In genomic region chr7:108569381-108570145, GRCh38 we compare ENCODE assay signal across 1 cellular context.
A peak's percentile ranks its signal among the peaks of the same experiment; 100 is the strongest.
TF ChIP-seq lines count a peak whose summit lies in the region.

DNAJB9 (plus strand) TSS chr7:108569874; CDS start chr7:108571727, 1,853 bp downstream.
THAP5 (minus strand) TSS chr7:108569706; CDS start chr7:108569569, 137 bp downstream.

TF ChIP-seq in K562, 482 proteins besides CTCF, POLR2A, EP300 and RAD21 (continued from another document and continues in another):
- TF ChIP-seq ARID3A (IDR thresholded peaks at IDR 0.05; ENCODE audit: borderline replicate concordance, low read depth, low read length) (peak; percentile 9; the same call in 1 of the 2 replicates), ID3 (CRISPR knock-in tag; IDR thresholded peaks at IDR 0.05) (no peak), ID3 (tag; IDR thresholded peaks at IDR 0.05) (no peak; the same call in 1 of the 2 replicates), NUFIP1 (IDR thresholded peaks at IDR 0.05; ENCODE audit: partially characterized antibody) (no peak), YY1 (IDR thresholded peaks at IDR 0.05; ENCODE audit: borderline replicate concordance in 1 of 3, control insufficient read depth in 1 of 3, extremely low read depth in 1 of 3, insufficient read depth in 3 of 3, insufficient read length in 1 of 3, insufficient replicate concordance in 2 of 3, low read depth in 1 of 3, low read length in 2 of 3) (peak; percentile 20 to 71 (median 64)), KLF6 (CRISPR knock-in tag; IDR thresholded peaks at IDR 0.05; ENCODE audit: borderline replicate concordance) (no peak), STAT6 (CRISPR knock-in tag; IDR thresholded peaks at IDR 0.05) (peak; percentile 83), MLLT1 (IDR thresholded peaks at IDR 0.05) (peak; percentile 88 to 96), BDP1 (IDR thresholded peaks at IDR 0.05; ENCODE audit: insufficient read depth, insufficient read length) (no peak), ZBTB12 (CRISPR knock-in tag; IDR thresholded peaks at IDR 0.05) (peak; percentile 86), HES1 (IDR thresholded peaks at IDR 0.05; ENCODE audit: low read depth) (no peak), CREB3 (tag; conservative IDR thresholded peaks at IDR 0.05; ENCODE audit: low read depth) (peak; percentile 50; the same call in 1 of the 2 replicates), GABPB2 (CRISPR knock-in tag; conservative IDR thresholded peaks at IDR 0.05) (peak; percentile 83; the same call in 1 of the 2 replicates), ZBTB9 (CRISPR knock-in tag; IDR thresholded peaks at IDR 0.05) (peak; percentile 41; the same call in 1 of the 2 replicates), TRIM28 (IDR thresholded peaks at IDR 0.05) (peak; percentile 15; the same call in 1 of the 2 replicates), ZBTB34 (CRISPR knock-in tag; IDR thresholded peaks at IDR 0.05) (no peak), SIN3B (IDR thresholded peaks at IDR 0.05; ENCODE audit: low read depth) (no peak), NFIX (CRISPR knock-in tag; IDR thresholded peaks at IDR 0.05; ENCODE audit: low read depth) (no peak), TEAD1 (CRISPR knock-in tag; IDR thresholded peaks at IDR 0.05) (peak in 1 of 2 experiments; percentile 64; a peak in 1 of 4 replicates), PBX2 (CRISPR knock-in tag; IDR thresholded peaks at IDR 0.05; ENCODE audit: low read depth) (no peak), PBX2 (tag; conservative IDR thresholded peaks at IDR 0.05; ENCODE audit: low read depth) (no peak), GABPB1 (CRISPR knock-in tag; IDR thresholded peaks at IDR 0.05) (peak; percentile 98), NCOA4 (IDR thresholded peaks at IDR 0.05; ENCODE audit: partially characterized antibody) (no peak), ARID1B (IDR thresholded peaks at IDR 0.05) (peak; percentile 36; the same call in 1 of the 2 replicates), FOSL1 (tag; conservative IDR thresholded peaks at IDR 0.05) (peak; percentile 59), NR4A1 (CRISPR knock-in tag; IDR thresholded peaks at IDR 0.05) (no peak), NR4A1 (tag; IDR thresholded peaks at IDR 0.05) (peak; percentile 58), MAZ (CRISPR knock-in tag; conservative IDR thresholded peaks at IDR 0.05 in 1 of 2, IDR thresholded peaks at IDR 0.05 in 1 of 2) (peak; percentile 57 to 78), SMAD3 (CRISPR knock-in tag; conservative IDR thresholded peaks at IDR 0.05) (no peak), CAMTA2 (CRISPR knock-in tag; conservative IDR thresholded peaks at IDR 0.05) (peak; percentile 60; the same call in 1 of the 2 replicates), ZNF124 (CRISPR knock-in tag; IDR thresholded peaks at IDR 0.05) (no peak), MYC (IDR thresholded peaks at IDR 0.05; ENCODE audit: low read depth, low read length) (peak; percentile 100), MYC (CRISPR knock-in tag; IDR thresholded peaks at IDR 0.05; ENCODE audit: borderline replicate concordance, low read depth) (peak; percentile 87; the same call in 1 of the 2 replicates), ELK3 (CRISPR knock-in tag; IDR thresholded peaks at IDR 0.05) (no peak), MYNN (IDR thresholded peaks at IDR 0.05) (no peak; the same call in 1 of the 2 replicates), MYNN (CRISPR knock-in tag; IDR thresholded peaks at IDR 0.05) (no peak), ZNF354B (CRISPR knock-in tag; IDR thresholded peaks at IDR 0.05) (no peak), BCL6 (CRISPR knock-in tag; IDR thresholded peaks at IDR 0.05) (no peak), HDGF (IDR thresholded peaks at IDR 0.05) (no peak), CREB1 (IDR thresholded peaks at IDR 0.05) (peak; percentile 92), CREB1 (CRISPR knock-in tag; IDR thresholded peaks at IDR 0.05) (peak; percentile 93), SETDB1 (IDR thresholded peaks at IDR 0.05; ENCODE audit: low read length) (no peak), BRCA1 (IDR thresholded peaks at IDR 0.05) (no peak), BRCA1 (CRISPR knock-in tag; IDR thresholded peaks at IDR 0.05) (no peak), GTF2B (IDR thresholded peaks at IDR 0.05; ENCODE audit: extremely low read depth, insufficient read length) (no peak), ZNF23 (CRISPR knock-in tag; IDR thresholded peaks at IDR 0.05) (no peak), ZBTB17 (CRISPR knock-in tag; IDR thresholded peaks at IDR 0.05) (peak; percentile 17; the same call in 1 of the 2 replicates)
